Comparison of ENCODE assay signal across 12 cellular contexts in the genomic region with DNA sequence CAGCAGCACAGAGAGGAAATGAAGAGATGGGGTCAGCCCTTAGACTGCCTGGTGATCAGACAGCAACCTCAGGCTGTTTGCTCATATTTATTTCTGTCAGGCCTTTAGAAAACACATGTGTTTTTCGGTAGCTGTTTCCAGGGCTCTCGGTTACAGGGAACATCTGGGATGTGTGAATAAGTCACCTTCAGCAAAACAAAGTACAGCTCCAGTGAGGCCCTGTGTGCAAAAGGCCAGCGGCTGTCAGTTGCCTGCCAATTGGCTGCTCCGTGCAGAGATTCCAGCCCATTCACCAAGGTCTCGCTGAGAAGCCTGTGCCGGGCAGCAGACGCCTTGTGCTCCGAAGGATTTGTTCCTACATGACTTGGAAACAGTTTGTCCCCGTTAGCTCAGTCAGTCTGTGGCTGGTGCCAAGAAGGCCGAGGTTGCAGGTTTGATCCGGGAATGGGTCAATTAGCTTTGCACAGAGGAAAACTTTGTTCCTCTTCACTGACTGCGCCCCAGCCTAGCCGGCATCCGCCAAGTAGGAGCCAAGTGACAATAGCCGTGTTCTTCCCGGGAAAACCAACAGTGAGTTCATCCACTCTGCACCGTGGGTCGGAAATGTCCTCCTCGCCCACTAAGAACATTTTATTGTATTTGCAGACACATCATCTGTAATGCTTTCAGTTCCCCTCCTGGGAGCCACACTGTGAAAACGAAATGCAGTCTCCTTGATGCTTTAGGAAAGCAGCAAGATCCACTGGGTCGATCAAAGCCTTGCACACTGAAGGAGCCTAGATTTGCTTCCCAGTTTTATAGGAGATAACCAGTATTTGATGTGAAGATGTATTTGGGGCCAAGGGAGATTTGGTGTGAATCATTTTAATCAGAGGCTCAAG.
A peak's percentile ranks its signal among the peaks of the same experiment; 100 is the strongest.
DNase-seq lines count a peak whose midpoint lies in the region; ATAC-seq and TF ChIP-seq lines count a peak whose summit lies in the region.
"Had no signal": no experiment of that assay in that cellular context is flagged by ENCODE, and none has a peak within 500 bp of the region (broad histone marks: within the 10 kb centered on the region; RNA-seq: fewer than 3 reads in every experiment).

No MANE protein-coding gene starts in this region.

- peaks cover 11% of the 10 kb centered on the region for H3K9me3 ChIP-seq in left ventricle myocardium inferior (replicated peaks)
- H3K9me3 ChIP-seq in spleen, result peaks cover 0 to 13% (median 7%) of the 10 kb centered on the region in 8 donors
- H3K9me3 ChIP-seq: BE2C had no signal

- no peaks in the 10 kb centered on the region for H3K9me3 Mint-ChIP-seq in brain

- H3K36me3 Mint-ChIP-seq in brain, result no peaks in the 10 kb centered on the region

- TF ChIP-seq POLR2A in spleen (IDR thresholded peaks at IDR 0.05), result no peak

- intact Hi-C loops in left ventricle myocardium inferior (cut with micrococcal nuclease) (no loop called here), posterior vena cava (cut with DNase I) (no loop called here), spleen (cut with DNase I; ENCODE audit: low total_unique reads) (no loop called here)

- peaks cover 3% of the 10 kb centered on the region for H3K27me3 Mint-ChIP-seq in brain

- H3K4me3 Mint-ChIP-seq in brain, result peak overlapping the region; percentile 13 to 70 (median 53)
- H3K4me3 Mint-ChIP-seq: H9 had no signal

- H3K27ac Mint-ChIP-seq in brain, result peak overlapping the region in 4 of 5 experiments; percentile 47 to 83 (median 68)
- H3K27ac Mint-ChIP-seq: H9 had no signal

- DNase-seq in Ammon's horn (ENCODE audit: low spot score), result peak; percentile 85
- DNase-seq in left ventricle myocardium inferior, result peak; percentile 77
- peak; percentile 92 for DNase-seq in posterior vena cava (ENCODE audit: low spot score)
- DNase-seq in spleen, result no peak
- DNase-seq in NCI-H2227 (lab: John Stamatoyannopoulos, UW; ENCODE audit: unreplicated experiment), result no peak
- no peak for DNase-seq in NCI-H1048 (lab: John Stamatoyannopoulos, UW)
- DNase-seq: activated naive CD4-positive, alpha-beta T cell; BE2C; H9; stimulated activated CD4-positive, alpha-beta T cell treated with anti-CD3 and anti-CD28 coated beads, Interleukin-15, amount 100 ng/mL, for 24 hours had no signal

- H3K27ac ChIP-seq in left ventricle myocardium inferior (replicated peaks) (peak overlapping the region; percentile 81), spleen (peak overlapping the region in 3 of 8 donors; percentile 1 to 36 (median 13))

- ATAC-seq in GM19397 (IDR thresholded peaks at IDR 0.05; ENCODE audit: unreplicated experiment), result no peak

- H3K4me1 Mint-ChIP-seq in brain, result peaks cover 32% of the 10 kb centered on the region

- H3K27me3 ChIP-seq in left ventricle myocardium inferior (ENCODE audit: low read depth), result no peaks in the 10 kb centered on the region
- no peaks in the 10 kb centered on the region for H3K27me3 ChIP-seq in spleen (replicated peaks in 1 of 7)
- H3K27me3 ChIP-seq: BE2C had no signal

- no peak overlapping the region for H3K4me3 ChIP-seq in left ventricle myocardium inferior
- no peak overlapping the region for H3K4me3 ChIP-seq in spleen

- peaks cover 29% of the 10 kb centered on the region for H3K4me1 ChIP-seq in left ventricle myocardium inferior
- peaks cover 0 to 14% (median 0%) of the 10 kb centered on the region in 6 donors for H3K4me1 ChIP-seq in spleen
- H3K4me1 ChIP-seq: BE2C had no signal

- TF ChIP-seq CTCF in brain (conservative IDR thresholded peaks at IDR 0.05) (no peak), left ventricle myocardium inferior (IDR thresholded peaks at IDR 0.05; ENCODE audit: borderline replicate concordance) (no peak), spleen (IDR thresholded peaks at IDR 0.05 in 8 of 11, conservative IDR thresholded peaks at IDR 0.05 in 3 of 11) (no peak)

- WGBS in spleen, 5 donors, result 67 to 81% (median 75%) methylated on average over 18 to 21 of the region's 21 CpGs

- no peaks in the 10 kb centered on the region for H3K36me3 ChIP-seq in left ventricle myocardium inferior
- no peaks in the 10 kb centered on the region for H3K36me3 ChIP-seq in spleen
- H3K36me3 ChIP-seq: BE2C had no signal

Comparison
In these comparisons a context has a peak if more than half of its experiments do, and no peak if none do; other contexts are left out.
1. DNase-seq: peak in Ammon's horn (single experiment), left ventricle myocardium inferior (single experiment) and posterior vena cava (single experiment); none in spleen (single experiment), NCI-H2227 (single experiment) and NCI-H1048 (single experiment).